ENCODE assay signal across 22 cellular contexts in the genomic region with DNA sequence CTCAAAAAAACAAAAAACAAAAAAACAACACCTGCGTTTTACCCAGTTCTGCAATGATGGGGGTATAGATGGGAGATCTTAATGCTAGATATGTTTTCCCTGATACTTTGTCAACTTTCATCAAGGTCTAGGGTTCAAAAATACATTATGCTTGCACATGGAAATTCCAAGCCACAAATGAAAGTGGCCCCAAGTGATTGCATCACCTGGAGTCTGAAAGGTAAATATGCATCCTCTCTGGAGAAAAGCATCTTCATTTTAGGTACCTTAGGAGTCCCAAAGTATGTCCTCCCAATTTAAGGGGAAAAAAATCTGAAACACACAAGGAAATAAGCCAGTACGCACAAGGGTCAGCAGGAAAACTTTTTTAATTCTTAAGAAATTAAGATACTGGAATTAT. TPM values are rescaled to one million over a fixed set of nuclear protein-coding genes. Genes with fewer than 3 reads are reported as not detected.
DNase-seq lines count a peak whose midpoint lies in the region; ATAC-seq and TF ChIP-seq lines count a peak whose summit lies in the region.
"Had no signal": no experiment of that assay in that cellular context is flagged by ENCODE, and none has a peak within 500 bp of the region (broad histone marks: within the 10 kb centered on the region; RNA-seq: fewer than 3 reads in every experiment).

No MANE protein-coding gene starts in this region.

- H3K4me3 ChIP-seq in hepatocyte = no peak overlapping the region
- H3K4me3 ChIP-seq: GM23248, left ventricle myocardium inferior, transverse colon had no signal

- no peak for TF ChIP-seq CTCF in CD4-positive, alpha-beta T cell (IDR thresholded peaks at IDR 0.05)
- TF ChIP-seq CTCF in hepatocyte (IDR thresholded peaks at IDR 0.05; ENCODE audit: poor library complexity) = no peak

- H3K27ac Mint-ChIP-seq in activated CD4-positive, alpha-beta T cell treated with anti-CD3 and anti-CD28 coated beads, Interleukin-2, amount 10 ng/mL, durations not matched to agents 24 days and 14 days = peak overlapping the region; percentile 96
- peak overlapping the region; percentile 89 for H3K27ac Mint-ChIP-seq in CD4-positive, alpha-beta T cell
- peak overlapping the region; percentile 5 for H3K27ac Mint-ChIP-seq in activated CD4-positive, alpha-beta memory T cell treated with anti-CD3 and anti-CD28 coated beads, Interleukin-2, amount 10 ng/mL, durations not matched to agents 7 days and 5 days
- H3K27ac Mint-ChIP-seq in effector memory CD8-positive, alpha-beta T cell = peak overlapping the region; percentile 15 to 77
- H3K27ac Mint-ChIP-seq: activated naive CD8-positive, alpha-beta T cell treated with anti-CD3 and anti-CD28 coated beads, Interleukin-2, amount 10 ng/mL, durations not matched to agents 7 days and 5 days; dendritic cell treated with granulocyte-macrophage colony-stimulating factor and Interleukin-4, amounts not matched to agents 40 ng/mL and 50 ng/mL, for 4 days; natural killer cell had no signal

- no peaks in the 10 kb centered on the region for H3K4me1 ChIP-seq in hepatocyte (ENCODE audit: insufficient read depth)

- no peaks in the 10 kb centered on the region for H4K20me1 ChIP-seq in hepatocyte (ENCODE audit: insufficient read depth, poor library complexity, severe bottlenecking)

- H3K9me3 Mint-ChIP-seq in activated CD4-positive, alpha-beta T cell treated with anti-CD3 and anti-CD28 coated beads, Interleukin-2, amount 10 ng/mL, durations not matched to agents 24 days and 14 days = no peaks in the 10 kb centered on the region
- no peaks in the 10 kb centered on the region for H3K9me3 Mint-ChIP-seq in CD4-positive, alpha-beta T cell
- H3K9me3 Mint-ChIP-seq in activated CD4-positive, alpha-beta memory T cell treated with anti-CD3 and anti-CD28 coated beads, Interleukin-2, amount 10 ng/mL, durations not matched to agents 7 days and 5 days = no peaks in the 10 kb centered on the region
- H3K9me3 Mint-ChIP-seq in effector memory CD8-positive, alpha-beta T cell = no peaks in the 10 kb centered on the region
- H3K9me3 Mint-ChIP-seq: activated naive CD8-positive, alpha-beta T cell treated with anti-CD3 and anti-CD28 coated beads, Interleukin-2, amount 10 ng/mL, durations not matched to agents 7 days and 5 days; dendritic cell treated with granulocyte-macrophage colony-stimulating factor and Interleukin-4, amounts not matched to agents 40 ng/mL and 50 ng/mL, for 4 days; natural killer cell had no signal

- H3K27me3 ChIP-seq in CD4-positive, alpha-beta T cell (ENCODE audit: control insufficient read depth, insufficient read depth, low read length) = no peaks in the 10 kb centered on the region
- no peaks in the 10 kb centered on the region for H3K27me3 ChIP-seq in hepatocyte
- H3K27me3 ChIP-seq: transverse colon had no signal

- H3K4me3 Mint-ChIP-seq in activated CD4-positive, alpha-beta T cell treated with anti-CD3 and anti-CD28 coated beads, Interleukin-2, amount 10 ng/mL, durations not matched to agents 24 days and 14 days = peak overlapping the region; percentile 74
- H3K4me3 Mint-ChIP-seq in CD4-positive, alpha-beta T cell = no peak overlapping the region
- no peak overlapping the region for H3K4me3 Mint-ChIP-seq in activated CD4-positive, alpha-beta memory T cell treated with anti-CD3 and anti-CD28 coated beads, Interleukin-2, amount 10 ng/mL, durations not matched to agents 7 days and 5 days
- no peak overlapping the region for H3K4me3 Mint-ChIP-seq in effector memory CD8-positive, alpha-beta T cell
- H3K4me3 Mint-ChIP-seq: activated naive CD8-positive, alpha-beta T cell treated with anti-CD3 and anti-CD28 coated beads, Interleukin-2, amount 10 ng/mL, durations not matched to agents 7 days and 5 days; natural killer cell had no signal

- CTCF ChIA-PET in CD4-positive, alpha-beta T cell (lab: Charles Lee) = interaction anchor here (2.9 kb wide), 1 partner anchor 19 kb away, joined by 22 read pairs; no protein-coding TSS in a partner anchor
- CTCF ChIA-PET in activated CD4-positive, alpha-beta memory T cell treated with anti-CD3 and anti-CD28 coated beads, Interleukin-2, amount 10 ng/mL, durations not matched to agents 7 days and 5 days (lab: Charles Lee) = interaction anchor here (1.4 kb wide), 1 partner anchor 31 kb away, joined by 4 read pairs; no protein-coding TSS in a partner anchor

- no peak overlapping the region for H2AFZ ChIP-seq in hepatocyte
- H2AFZ ChIP-seq: GM23248 had no signal

- H3K4me2 ChIP-seq in hepatocyte = no peak overlapping the region

- H3K27ac ChIP-seq in CD4-positive, alpha-beta T cell (ENCODE audit: low read depth, low read length) = no peak overlapping the region
- H3K27ac ChIP-seq in hepatocyte = no peak overlapping the region
- H3K27ac ChIP-seq: GM23248, HL-60, left ventricle myocardium inferior, RWPE1 had no signal

- no peaks in the 10 kb centered on the region for H3K9me3 ChIP-seq in CD4-positive, alpha-beta T cell (ENCODE audit: control insufficient read depth, low read length)
- no peaks in the 10 kb centered on the region for H3K9me3 ChIP-seq in hepatocyte (ENCODE audit: low read depth)
- H3K9me3 ChIP-seq: left ventricle myocardium inferior, transverse colon had no signal

- POLR2A ChIA-PET in CD4-positive, alpha-beta T cell (lab: Charles Lee) = interaction anchor here (0.6 to 4.3 kb wide), 3 partner anchors 11 to 42 kb away, joined by 3 to 79 read pairs (median 3); no protein-coding TSS in a partner anchor
- POLR2A ChIA-PET in activated CD4-positive, alpha-beta memory T cell treated with anti-CD3 and anti-CD28 coated beads, Interleukin-2, amount 10 ng/mL, durations not matched to agents 7 days and 5 days (lab: Charles Lee) = interaction anchor here (1.3 to 3.0 kb wide), 2 partner anchors 11 to 220 kb away, joined by 3 to 20 read pairs; a partner anchor contains a TSS

- peak; percentile 66 for DNase-seq in activated CD4-positive, alpha-beta T cell treated with anti-CD3 and anti-CD28 coated beads, Interleukin-2, amount 10 ng/mL, durations not matched to agents 24 days and 14 days
- DNase-seq in activated CD4-positive, alpha-beta T cell treated with anti-CD3 and anti-CD28 coated beads for 1 hour = no peak
- no peak for DNase-seq in CD4-positive, alpha-beta T cell
- no peak for DNase-seq in activated CD4-positive, alpha-beta memory T cell treated with anti-CD3 and anti-CD28 coated beads, Interleukin-2, amount 10 ng/mL, durations not matched to agents 7 days and 5 days
- no peak for DNase-seq in effector memory CD8-positive, alpha-beta T cell
- DNase-seq in NCI-H1694 treated with DMSO at 0.1 percent for 48 hours (lab: John Stamatoyannopoulos, UW) (no peak), mucosa of gallbladder (ENCODE audit: low spot score) (no peak), hepatocyte (ENCODE audit: low spot score) (no peak)
- DNase-seq: activated naive CD8-positive, alpha-beta T cell treated with anti-CD3 and anti-CD28 coated beads, Interleukin-2, amount 10 ng/mL, durations not matched to agents 7 days and 5 days; caudate nucleus; DMS153; left ventricle myocardium inferior; MV-4-11; natural killer cell; NCI-H146; transverse colon had no signal

- intact Hi-C loops in activated CD4-positive, alpha-beta T cell treated with anti-CD3 and anti-CD28 coated beads, Interleukin-2, amount 10 ng/mL, durations not matched to agents 24 days and 14 days (cut with micrococcal nuclease) = loop anchor here (5.0 kb wide), 4 partner anchors 180 to 420 kb away; a partner anchor contains a TSS
- intact Hi-C loops in CD4-positive, alpha-beta T cell (cut with DNase I, micrococcal nuclease) = no loop called here

- no peaks in the 10 kb centered on the region for H3K79me2 ChIP-seq in hepatocyte

- H3K4me1 Mint-ChIP-seq in activated CD4-positive, alpha-beta T cell treated with anti-CD3 and anti-CD28 coated beads, Interleukin-2, amount 10 ng/mL, durations not matched to agents 24 days and 14 days = peaks cover 69% of the 10 kb centered on the region
- peaks cover 69% of the 10 kb centered on the region for H3K4me1 Mint-ChIP-seq in CD4-positive, alpha-beta T cell (ENCODE audit: low read depth)
- H3K4me1 Mint-ChIP-seq in activated CD4-positive, alpha-beta memory T cell treated with anti-CD3 and anti-CD28 coated beads, Interleukin-2, amount 10 ng/mL, durations not matched to agents 7 days and 5 days = peaks cover 69% of the 10 kb centered on the region
- peaks cover 7 to 26% of the 10 kb centered on the region in 2 donors for H3K4me1 Mint-ChIP-seq in effector memory CD8-positive, alpha-beta T cell (ENCODE audit: low read depth in 2 of 2)
- H3K4me1 Mint-ChIP-seq: natural killer cell had no signal

- peaks cover 14% of the 10 kb centered on the region for H3K36me3 Mint-ChIP-seq in activated CD4-positive, alpha-beta T cell treated with anti-CD3 and anti-CD28 coated beads, Interleukin-2, amount 10 ng/mL, durations not matched to agents 24 days and 14 days (ENCODE audit: low read depth)
- H3K36me3 Mint-ChIP-seq in CD4-positive, alpha-beta T cell (ENCODE audit: low read depth) = peaks cover 30% of the 10 kb centered on the region
- peaks cover 9% of the 10 kb centered on the region for H3K36me3 Mint-ChIP-seq in activated CD4-positive, alpha-beta memory T cell treated with anti-CD3 and anti-CD28 coated beads, Interleukin-2, amount 10 ng/mL, durations not matched to agents 7 days and 5 days (ENCODE audit: low read depth)
- peaks cover 28% of the 10 kb centered on the region for H3K36me3 Mint-ChIP-seq in effector memory CD8-positive, alpha-beta T cell (ENCODE audit: insufficient read depth)
- H3K36me3 Mint-ChIP-seq: natural killer cell had no signal

- H3K9me2 ChIP-seq in hepatocyte (replicated peaks; ENCODE audit: insufficient read depth) = no peaks in the 10 kb centered on the region

- H3K27me3 Mint-ChIP-seq in activated CD4-positive, alpha-beta T cell treated with anti-CD3 and anti-CD28 coated beads, Interleukin-2, amount 10 ng/mL, durations not matched to agents 24 days and 14 days = no peaks in the 10 kb centered on the region
- H3K27me3 Mint-ChIP-seq in CD4-positive, alpha-beta T cell = no peaks in the 10 kb centered on the region
- H3K27me3 Mint-ChIP-seq in activated CD4-positive, alpha-beta memory T cell treated with anti-CD3 and anti-CD28 coated beads, Interleukin-2, amount 10 ng/mL, durations not matched to agents 7 days and 5 days = no peaks in the 10 kb centered on the region
- H3K27me3 Mint-ChIP-seq in effector memory CD8-positive, alpha-beta T cell = no peaks in the 10 kb centered on the region
- H3K27me3 Mint-ChIP-seq: activated naive CD8-positive, alpha-beta T cell treated with anti-CD3 and anti-CD28 coated beads, Interleukin-2, amount 10 ng/mL, durations not matched to agents 7 days and 5 days; dendritic cell treated with granulocyte-macrophage colony-stimulating factor and Interleukin-4, amounts not matched to agents 40 ng/mL and 50 ng/mL, for 4 days had no signal

- no peaks in the 10 kb centered on the region for H3K36me3 ChIP-seq in hepatocyte (replicated peaks; ENCODE audit: insufficient read depth, low read depth)
- H3K36me3 ChIP-seq: left ventricle myocardium inferior had no signal

- ATAC-seq in CD4-positive, alpha-beta T cell (ENCODE audit: poor library complexity) = no peak
- no peak for ATAC-seq in effector memory CD8-positive, alpha-beta T cell (replicated peaks)
- ATAC-seq: natural killer cell had no signal

- 100% methylated on average over 2 of the region's 2 CpGs for WGBS in hepatocyte (ENCODE audit: low lambda C conversion rate, missing lambda C conversion rate)

RNA-seq across cellular contexts. Expression of a gene that starts 12.6 kb away (rescaled TPM):
- total RNA-seq in activated CD4-positive, alpha-beta T cell treated with anti-CD3 and anti-CD28 coated beads, Interleukin-2, amount 10 ng/mL, durations not matched to agents 24 days and 14 days = 79.6 and 79.8 TPM in 2 replicates
- 10 to 100 TPM; 70.2 to 71.0 TPM for total RNA-seq in CD4-positive, alpha-beta T cell
- 10 to 100 TPM; 37.4 to 37.6 TPM for total RNA-seq in activated CD4-positive, alpha-beta memory T cell treated with anti-CD3 and anti-CD28 coated beads, Interleukin-2, amount 10 ng/mL, durations not matched to agents 7 days and 5 days
- 1.6 TPM for total RNA-seq in mucosa of gallbladder
- 0.50 and 1.7 TPM in 2 replicates for total RNA-seq in hepatocyte
- polyA plus RNA-seq in hepatocyte = 0.06 and 0.44 TPM in 2 replicates
- total RNA-seq: LHCN-M2, SK-MEL-5 had no signal
- polyA plus RNA-seq: GM23248 had no signal

RNA-seq across cellular contexts. Expression of a gene that starts 48.5 kb away (rescaled TPM):
- total RNA-seq in activated CD4-positive, alpha-beta T cell treated with anti-CD3 and anti-CD28 coated beads, Interleukin-2, amount 10 ng/mL, durations not matched to agents 24 days and 14 days = 24.2 and 28.4 TPM in 2 replicates
- total RNA-seq in CD4-positive, alpha-beta T cell = 10 to 100 TPM; 51.8 to 53.5 TPM
- total RNA-seq in activated CD4-positive, alpha-beta memory T cell treated with anti-CD3 and anti-CD28 coated beads, Interleukin-2, amount 10 ng/mL, durations not matched to agents 7 days and 5 days = 10 to 100 TPM; 17.0 to 18.3 TPM
- total RNA-seq in mucosa of gallbladder = 21.1 TPM
- 38.5 and 38.7 TPM in 2 replicates for total RNA-seq in hepatocyte
- polyA plus RNA-seq in hepatocyte = 31.4 and 33.8 TPM in 2 replicates

Comparison
In these comparisons a context has a peak if more than half of its experiments do, and no peak if none do; other contexts are left out.
1. H3K27ac Mint-ChIP-seq: peak in every context shown above with its lines; median percentile 96 in activated CD4-positive, alpha-beta T cell treated with anti-CD3 and anti-CD28 coated beads, Interleukin-2, amount 10 ng/mL, durations not matched to agents 24 days and 14 days; 89 in CD4-positive, alpha-beta T cell; 46 in effector memory CD8-positive, alpha-beta T cell; 5 in activated CD4-positive, alpha-beta memory T cell treated with anti-CD3 and anti-CD28 coated beads, Interleukin-2, amount 10 ng/mL, durations not matched to agents 7 days and 5 days.
2. RNA of a gene that starts 12.6 kb away (total RNA-seq): 79.6 to 79.8 TPM in activated CD4-positive, alpha-beta T cell treated with anti-CD3 and anti-CD28 coated beads, Interleukin-2, amount 10 ng/mL, durations not matched to agents 24 days and 14 days, 70.2 to 71.0 TPM in CD4-positive, alpha-beta T cell and 37.4 to 37.6 TPM in activated CD4-positive, alpha-beta memory T cell treated with anti-CD3 and anti-CD28 coated beads, Interleukin-2, amount 10 ng/mL, durations not matched to agents 7 days and 5 days; 1.6 TPM in mucosa of gallbladder (single experiment) and 0.50 to 1.7 TPM in hepatocyte; every median in the first group is over 10 times any median in the second.